In genomic region chr5:155728146-155728856, GRCh38 we compare ENCODE assay signal across 8 cellular contexts.
DNase-seq lines count a peak whose midpoint lies in the region; ATAC-seq and TF ChIP-seq lines count a peak whose summit lies in the region.

No MANE protein-coding gene starts in this region.

- no peak for ATAC-seq in GM18870 (IDR thresholded peaks at IDR 0.05; ENCODE audit: unreplicated experiment)

- DNase-seq in NCI-H1417 (lab: John Stamatoyannopoulos, UW) (peak; percentile 47 to 80 (median 69)), NCI-H1417 treated with DMSO at 0.1 percent for 48 hours (lab: John Stamatoyannopoulos, UW) (no peak), breast epithelium (ENCODE audit: low spot score in 2 of 2) (peak; percentile 42 to 63), iPS-NIHi11 (ENCODE audit: low spot score) (peak; percentile 71), sigmoid colon (peak; percentile 70), H4 (ENCODE audit: low spot score) (no peak), GM10248 (ENCODE audit: extremely low spot score) (no peak)

- no peak for TF ChIP-seq EP300 in sigmoid colon (IDR thresholded peaks at IDR 0.05)

- H3K4me3 ChIP-seq in breast epithelium (peak overlapping the region; percentile 26 to 73 (median 53)), sigmoid colon (peak overlapping the region; percentile 22 to 58 (median 40))

- CTCF ChIA-PET in GM10248 (lab: Yijun Ruan, JAX) = no interaction called here

- POLR2A ChIA-PET in GM10248 (lab: Yijun Ruan, JAX) = no interaction called here

- no peak overlapping the region for H3K27ac ChIP-seq in breast epithelium
- H3K27ac ChIP-seq in sigmoid colon = no peak overlapping the region

- H3K36me3 ChIP-seq in breast epithelium (no peaks in the 10 kb centered on the region), sigmoid colon (no peaks in the 10 kb centered on the region)

- H3K4me1 ChIP-seq in breast epithelium = peaks cover 3 to 6% of the 10 kb centered on the region in 2 donors
- H3K4me1 ChIP-seq in sigmoid colon = peaks cover 0 to 28% (median 28%) of the 10 kb centered on the region in 4 donors

- H3K9me3 ChIP-seq in breast epithelium (no peaks in the 10 kb centered on the region), sigmoid colon (no peaks in the 10 kb centered on the region)

- H3K27me3 ChIP-seq in breast epithelium (peaks cover 0 to 50% of the 10 kb centered on the region in 2 donors), sigmoid colon (peaks cover 13 to 81% (median 52%) of the 10 kb centered on the region in 3 donors)

- WGBS in sigmoid colon, 2 donors = 1 to 3% methylated on average over 83 of the region's 83 CpGs

- intact Hi-C loops in breast epithelium (cut with DNase I; ENCODE audit: low total_unique reads) = no loop called here
- intact Hi-C loops in sigmoid colon (cut with DNase I) = no loop called here

- no peak for TF ChIP-seq POLR2A in breast epithelium (IDR thresholded peaks at IDR 0.05)
- TF ChIP-seq POLR2A in sigmoid colon (IDR thresholded peaks at IDR 0.05) = no peak

- no peak for TF ChIP-seq CTCF in breast epithelium (IDR thresholded peaks at IDR 0.05)
- no peak for TF ChIP-seq CTCF in sigmoid colon (IDR thresholded peaks at IDR 0.05)
- TF ChIP-seq CTCF in GM10248 (IDR thresholded peaks at IDR 0.05; ENCODE audit: control extremely low read depth, extremely low read depth, low read depth, missing control alignments) = no peak

Comparison
In these comparisons a context has a peak if more than half of its experiments do, and no peak if none do; other contexts are left out.
1. DNase-seq: peak in NCI-H1417 (3 of 3), breast epithelium (2 of 2), iPS-NIHi11 (single experiment) and sigmoid colon (single experiment); none in NCI-H1417 treated with DMSO at 0.1 percent for 48 hours (single experiment), H4 (single experiment) and GM10248 (single experiment).